ENCODE assay signal across 1 cellular context in the genomic region with DNA sequence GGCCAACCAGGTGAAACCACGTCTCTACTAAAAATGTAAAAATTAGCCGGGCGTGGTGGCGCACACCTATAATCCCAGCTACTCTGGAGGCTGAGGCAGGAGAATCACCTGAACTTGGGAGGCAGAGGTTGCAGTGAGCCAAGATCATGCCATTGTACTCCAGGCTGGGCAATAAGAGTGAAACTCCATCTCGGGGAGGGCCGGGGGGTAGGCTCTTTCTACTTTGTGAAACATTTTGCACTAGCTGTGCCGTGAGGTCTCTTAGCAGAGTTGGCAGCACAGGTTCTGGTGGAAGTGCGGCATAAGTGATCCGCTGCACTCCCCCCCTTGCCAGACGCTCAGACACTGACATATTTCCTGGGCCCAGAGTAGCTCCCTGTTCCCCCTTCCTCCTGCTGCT.
TF ChIP-seq lines count a peak whose summit lies in the region.

No MANE protein-coding gene starts in this region.

TF ChIP-seq in HepG2, 621 proteins besides CTCF, POLR2A, EP300 and RAD21:
- TF ChIP-seq, protein P1, sequence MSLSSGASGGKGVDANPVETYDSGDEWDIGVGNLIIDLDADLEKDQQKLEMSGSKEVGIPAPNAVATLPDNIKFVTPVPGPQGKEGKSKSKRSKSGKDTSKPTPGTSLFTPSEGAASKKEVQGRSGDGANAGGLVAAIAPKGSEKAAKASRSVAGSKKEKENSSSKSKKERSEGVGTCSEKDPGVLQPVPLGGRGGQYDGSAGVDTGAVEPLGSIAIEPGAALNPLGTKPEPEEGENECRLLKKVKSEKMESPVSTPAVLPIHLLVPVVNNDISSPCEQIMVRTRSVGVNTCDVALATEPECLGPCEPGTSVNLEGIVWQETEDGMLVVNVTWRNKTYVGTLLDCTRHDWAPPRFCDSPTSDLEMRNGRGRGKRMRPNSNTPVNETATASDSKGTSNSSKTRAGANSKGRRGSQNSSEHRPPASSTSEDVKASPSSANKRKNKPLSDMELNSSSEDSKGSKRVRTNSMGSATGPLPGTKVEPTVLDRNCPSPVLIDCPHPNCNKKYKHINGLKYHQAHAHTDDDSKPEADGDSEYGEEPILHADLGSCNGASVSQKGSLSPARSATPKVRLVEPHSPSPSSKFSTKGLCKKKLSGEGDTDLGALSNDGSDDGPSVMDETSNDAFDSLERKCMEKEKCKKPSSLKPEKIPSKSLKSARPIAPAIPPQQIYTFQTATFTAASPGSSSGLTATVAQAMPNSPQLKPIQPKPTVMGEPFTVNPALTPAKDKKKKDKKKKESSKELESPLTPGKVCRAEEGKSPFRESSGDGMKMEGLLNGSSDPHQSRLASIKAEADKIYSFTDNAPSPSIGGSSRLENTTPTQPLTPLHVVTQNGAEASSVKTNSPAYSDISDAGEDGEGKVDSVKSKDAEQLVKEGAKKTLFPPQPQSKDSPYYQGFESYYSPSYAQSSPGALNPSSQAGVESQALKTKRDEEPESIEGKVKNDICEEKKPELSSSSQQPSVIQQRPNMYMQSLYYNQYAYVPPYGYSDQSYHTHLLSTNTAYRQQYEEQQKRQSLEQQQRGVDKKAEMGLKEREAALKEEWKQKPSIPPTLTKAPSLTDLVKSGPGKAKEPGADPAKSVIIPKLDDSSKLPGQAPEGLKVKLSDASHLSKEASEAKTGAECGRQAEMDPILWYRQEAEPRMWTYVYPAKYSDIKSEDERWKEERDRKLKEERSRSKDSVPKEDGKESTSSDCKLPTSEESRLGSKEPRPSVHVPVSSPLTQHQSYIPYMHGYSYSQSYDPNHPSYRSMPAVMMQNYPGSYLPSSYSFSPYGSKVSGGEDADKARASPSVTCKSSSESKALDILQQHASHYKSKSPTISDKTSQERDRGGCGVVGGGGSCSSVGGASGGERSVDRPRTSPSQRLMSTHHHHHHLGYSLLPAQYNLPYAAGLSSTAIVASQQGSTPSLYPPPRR (CRISPR knock-in tag; IDR thresholded peaks at IDR 0.05; ENCODE audit: borderline replicate concordance) = no peak
- TF ChIP-seq, protein P2, sequence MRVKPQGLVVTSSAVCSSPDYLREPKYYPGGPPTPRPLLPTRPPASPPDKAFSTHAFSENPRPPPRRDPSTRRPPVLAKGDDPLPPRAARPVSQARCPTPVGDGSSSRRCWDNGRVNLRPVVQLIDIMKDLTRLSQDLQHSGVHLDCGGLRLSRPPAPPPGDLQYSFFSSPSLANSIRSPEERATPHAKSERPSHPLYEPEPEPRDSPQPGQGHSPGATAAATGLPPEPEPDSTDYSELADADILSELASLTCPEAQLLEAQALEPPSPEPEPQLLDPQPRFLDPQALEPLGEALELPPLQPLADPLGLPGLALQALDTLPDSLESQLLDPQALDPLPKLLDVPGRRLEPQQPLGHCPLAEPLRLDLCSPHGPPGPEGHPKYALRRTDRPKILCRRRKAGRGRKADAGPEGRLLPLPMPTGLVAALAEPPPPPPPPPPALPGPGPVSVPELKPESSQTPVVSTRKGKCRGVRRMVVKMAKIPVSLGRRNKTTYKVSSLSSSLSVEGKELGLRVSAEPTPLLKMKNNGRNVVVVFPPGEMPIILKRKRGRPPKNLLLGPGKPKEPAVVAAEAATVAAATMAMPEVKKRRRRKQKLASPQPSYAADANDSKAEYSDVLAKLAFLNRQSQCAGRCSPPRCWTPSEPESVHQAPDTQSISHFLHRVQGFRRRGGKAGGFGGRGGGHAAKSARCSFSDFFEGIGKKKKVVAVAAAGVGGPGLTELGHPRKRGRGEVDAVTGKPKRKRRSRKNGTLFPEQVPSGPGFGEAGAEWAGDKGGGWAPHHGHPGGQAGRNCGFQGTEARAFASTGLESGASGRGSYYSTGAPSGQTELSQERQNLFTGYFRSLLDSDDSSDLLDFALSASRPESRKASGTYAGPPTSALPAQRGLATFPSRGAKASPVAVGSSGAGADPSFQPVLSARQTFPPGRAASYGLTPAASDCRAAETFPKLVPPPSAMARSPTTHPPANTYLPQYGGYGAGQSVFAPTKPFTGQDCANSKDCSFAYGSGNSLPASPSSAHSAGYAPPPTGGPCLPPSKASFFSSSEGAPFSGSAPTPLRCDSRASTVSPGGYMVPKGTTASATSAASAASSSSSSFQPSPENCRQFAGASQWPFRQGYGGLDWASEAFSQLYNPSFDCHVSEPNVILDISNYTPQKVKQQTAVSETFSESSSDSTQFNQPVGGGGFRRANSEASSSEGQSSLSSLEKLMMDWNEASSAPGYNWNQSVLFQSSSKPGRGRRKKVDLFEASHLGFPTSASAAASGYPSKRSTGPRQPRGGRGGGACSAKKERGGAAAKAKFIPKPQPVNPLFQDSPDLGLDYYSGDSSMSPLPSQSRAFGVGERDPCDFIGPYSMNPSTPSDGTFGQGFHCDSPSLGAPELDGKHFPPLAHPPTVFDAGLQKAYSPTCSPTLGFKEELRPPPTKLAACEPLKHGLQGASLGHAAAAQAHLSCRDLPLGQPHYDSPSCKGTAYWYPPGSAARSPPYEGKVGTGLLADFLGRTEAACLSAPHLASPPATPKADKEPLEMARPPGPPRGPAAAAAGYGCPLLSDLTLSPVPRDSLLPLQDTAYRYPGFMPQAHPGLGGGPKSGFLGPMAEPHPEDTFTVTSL (CRISPR knock-in tag; IDR thresholded peaks at IDR 0.05; ENCODE audit: borderline replicate concordance) = no peak
- TF ChIP-seq ZFYVE20 (CRISPR knock-in tag; IDR thresholded peaks at IDR 0.05; ENCODE audit: borderline replicate concordance, low read depth) = no peak
